Comparison of ENCODE assay signal across 19 cellular contexts in genomic region chr10:12640026-12640425, GRCh38.
DNase-seq lines count a peak whose midpoint lies in the region; ATAC-seq and TF ChIP-seq lines count a peak whose summit lies in the region.
"Had no signal": no experiment of that assay in that cellular context is flagged by ENCODE, and none has a peak within 500 bp of the region (broad histone marks: within the 10 kb centered on the region; RNA-seq: fewer than 3 reads in every experiment).

No MANE protein-coding gene starts in this region.

- no peak overlapping the region for H3T11ph ChIP-seq in H9 (ENCODE audit: low read length)

- H3K23me2 ChIP-seq in H9 (ENCODE audit: insufficient read length, low read depth, low read length, poor library complexity, severe bottlenecking), result no peaks in the 10 kb centered on the region

- no CpG with 5 or more reads among the region's 5 CpGs for WGBS in H9 (ENCODE audit: extremely low coverage, insufficient read length, low lambda C conversion rate)

- H3K4me3 Mint-ChIP-seq in H9, result no peak overlapping the region
- H3K4me3 Mint-ChIP-seq in nephron progenitor cell, result peak overlapping the region; percentile 47

- no peak overlapping the region for H2BK120ac ChIP-seq in H9 (ENCODE audit: low read depth, low read length, poor library complexity, severe bottlenecking)

- no peak overlapping the region for H4K91ac ChIP-seq in H9 (ENCODE audit: insufficient read length, low read depth, low read length)

- no peak overlapping the region for H3K4me2 ChIP-seq in H9 (ENCODE audit: insufficient read depth, insufficient read length, low read length)
- H3K4me2 ChIP-seq: PC-9 had no signal

- DNase-seq in DMS79 (lab: John Stamatoyannopoulos, UW) (peak; percentile 79), H9 (no peak), caudate nucleus (lab: John Stamatoyannopoulos, UW) (peak in 1 of 61 donors; percentile 23), nephron progenitor cell (no peak), GM03348 (ENCODE audit: low spot score) (no peak), foreskin keratinocyte (no peak), NCI-H1092 treated with DMSO at 0.1 percent for 48 hours (lab: John Stamatoyannopoulos, UW) (no peak)
- DNase-seq: GF-D8, GOT3, KG1, MV-4-11, NCI-H1417, NCI-H187, NCI-H2107, NCI-H82, PC-9, T-helper 1 cell had no signal

- no peak overlapping the region for H2BK12ac ChIP-seq in H9 (ENCODE audit: insufficient read length, low read depth, low read length)

- H3K9ac ChIP-seq in H9 (ENCODE audit: extremely low read depth, insufficient read length, low read length), result no peak overlapping the region

- H4K8ac ChIP-seq in H9 (replicated peaks; ENCODE audit: insufficient read length, low read depth, low read length), result no peak overlapping the region

- H3K36me3 Mint-ChIP-seq in H9 (ENCODE audit: insufficient read depth in 1 of 3, low read depth in 3 of 3) (no peaks in the 10 kb centered on the region), nephron progenitor cell (ENCODE audit: low read depth) (no peaks in the 10 kb centered on the region)

- H3K4me1 ChIP-seq in H9 (ENCODE audit: insufficient read depth, low read length) (no peaks in the 10 kb centered on the region; the same call in 1 of the 2 replicates), foreskin keratinocyte (no peaks in the 10 kb centered on the region)

- H4K5ac ChIP-seq in H9 (ENCODE audit: insufficient read length, low read depth, low read length), result no peak overlapping the region

- H3K23ac ChIP-seq in H9 (ENCODE audit: insufficient read length, low read depth, low read length), result no peak overlapping the region

- no peak overlapping the region for H3K27ac ChIP-seq in H9 (ENCODE audit: insufficient read length, low read depth, low read length)
- H3K27ac ChIP-seq in caudate nucleus (ENCODE audit: low read depth, low read length), result peak overlapping the region; percentile 52
- no peak overlapping the region for H3K27ac ChIP-seq in foreskin keratinocyte
- H3K27ac ChIP-seq: PC-9, RWPE1 had no signal

- no peaks in the 10 kb centered on the region for H3K27me3 Mint-ChIP-seq in H9 (ENCODE audit: low read depth)
- peaks cover 2% of the 10 kb centered on the region for H3K27me3 Mint-ChIP-seq in nephron progenitor cell (ENCODE audit: low read depth, poor library complexity)

- no peak overlapping the region for H3K56ac ChIP-seq in H9 (ENCODE audit: insufficient read length, low read depth, low read length)

- no peak overlapping the region for H3K14ac ChIP-seq in H9 (ENCODE audit: insufficient read depth, low read length)

- no peaks in the 10 kb centered on the region for H3K79me2 ChIP-seq in H9 (ENCODE audit: insufficient read depth, low read length)

- H3K27ac Mint-ChIP-seq in H9 (peak overlapping the region in 2 of 3 experiments; percentile 54 to 67; a peak in 3 of 7 replicates), nephron progenitor cell (peak overlapping the region; percentile 72)

- H2BK15ac ChIP-seq in H9 (ENCODE audit: low read depth, low read length), result no peak overlapping the region

- no peaks in the 10 kb centered on the region for H3K9me3 Mint-ChIP-seq in H9
- no peaks in the 10 kb centered on the region for H3K9me3 Mint-ChIP-seq in nephron progenitor cell

- no peak for ATAC-seq in foreskin keratinocyte
- ATAC-seq in HG03565 (IDR thresholded peaks at IDR 0.05; ENCODE audit: unreplicated experiment), result no peak

- H3K4ac ChIP-seq in H9 (ENCODE audit: low read depth, low read length), result no peak overlapping the region

- TF ChIP-seq CTCF in H9 (conservative IDR thresholded peaks at IDR 0.05) (no peak), nephron progenitor cell (IDR thresholded peaks at IDR 0.05) (no peak), foreskin keratinocyte (conservative IDR thresholded peaks at IDR 0.05) (no peak)

- H3K4me1 Mint-ChIP-seq in H9 (peaks cover 19 to 26% of the 10 kb centered on the region in 2 experiments), nephron progenitor cell (peaks cover 56% of the 10 kb centered on the region)

- H3K27me3 ChIP-seq in H9 (ENCODE audit: insufficient read depth, low read length), result no peaks in the 10 kb centered on the region
- H3K27me3 ChIP-seq in foreskin keratinocyte, result no peaks in the 10 kb centered on the region

- H3K18ac ChIP-seq in H9 (ENCODE audit: insufficient read length, low read depth, low read length), result no peak overlapping the region

- no peaks in the 10 kb centered on the region for H3K9me3 ChIP-seq in H9 (ENCODE audit: control insufficient read depth, low read depth, low read length)

- H2AFZ ChIP-seq in H9 (ENCODE audit: low read length), result no peak overlapping the region
- H2AFZ ChIP-seq: PC-9 had no signal

- no peak overlapping the region for H2BK20ac ChIP-seq in H9 (ENCODE audit: low read depth, low read length, poor library complexity, severe bottlenecking)

- no peaks in the 10 kb centered on the region for H3K79me1 ChIP-seq in H9 (ENCODE audit: insufficient read depth, low read depth, low read length, poor library complexity, severe bottlenecking)

- H2AK5ac ChIP-seq in H9 (ENCODE audit: insufficient read length, low read length), result no peak overlapping the region

- no peaks in the 10 kb centered on the region for H4K20me1 ChIP-seq in H9 (ENCODE audit: control insufficient read depth, insufficient read depth, insufficient read length)

- H2BK5ac ChIP-seq in H9 (ENCODE audit: insufficient read length, low read length), result no peak overlapping the region
